In the genomic region with DNA sequence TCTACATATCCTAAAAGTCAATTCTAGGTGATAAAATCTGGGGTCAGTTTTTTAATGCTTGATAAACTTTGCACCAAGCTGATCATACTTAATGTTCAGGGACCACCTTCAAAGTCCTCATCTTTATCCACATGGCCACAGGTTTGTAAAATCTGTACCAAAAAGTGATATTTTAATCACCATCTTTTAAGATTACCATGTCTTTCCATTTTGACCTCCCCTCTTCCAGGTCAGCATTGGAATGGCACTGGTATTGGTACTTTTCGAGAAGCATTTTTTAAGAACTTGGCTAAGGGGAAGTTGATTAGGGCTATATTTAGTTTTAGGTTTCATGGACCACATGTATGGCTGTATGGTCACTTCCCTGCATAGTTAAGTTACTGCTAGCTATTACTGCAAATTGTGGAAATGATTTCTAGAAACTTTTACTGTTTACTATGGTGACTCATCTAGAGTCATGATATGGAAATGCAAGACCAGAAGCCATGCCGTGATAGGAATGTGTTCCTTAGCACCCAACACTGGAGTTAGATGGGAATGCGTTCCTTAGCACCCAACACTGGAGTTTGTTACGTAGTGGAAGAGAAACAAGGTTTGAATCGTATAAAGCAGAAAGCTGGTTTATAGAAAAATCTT, we compare ENCODE assay signal across 1 cellular context.
TF ChIP-seq lines count a peak whose summit lies in the region.

No MANE protein-coding gene starts in this region.

TF ChIP-seq in H1, 55 proteins besides CTCF, POLR2A, EP300 and RAD21:
- TF ChIP-seq BACH1 (IDR thresholded peaks at IDR 0.05; ENCODE audit: low read length) (peak; percentile 31; the same call in 1 of the 2 replicates), EZH2 (IDR thresholded peaks at IDR 0.05; ENCODE audit: low read depth, low read length, severe bottlenecking) (no peak), TEAD4 (IDR thresholded peaks at IDR 0.05; ENCODE audit: low read depth, low read length) (peak; percentile 64), CBX8 (IDR thresholded peaks at IDR 0.05; ENCODE audit: borderline replicate concordance, low read depth, low read length) (no peak), JUND (IDR thresholded peaks at IDR 0.05; ENCODE audit: low read length) (0 out of 2 replicates have a peak, but pooled peaks have one; percentile 71), HDAC6 (IDR thresholded peaks at IDR 0.05; ENCODE audit: low read depth, low read length) (no peak), SP2 (IDR thresholded peaks at IDR 0.05; ENCODE audit: low read length) (no peak), GABPA (IDR thresholded peaks at IDR 0.05; ENCODE audit: borderline replicate concordance, insufficient read depth, low read length) (no peak)
